1 cellular context compared by ENCODE assay signal in the genomic region with DNA sequence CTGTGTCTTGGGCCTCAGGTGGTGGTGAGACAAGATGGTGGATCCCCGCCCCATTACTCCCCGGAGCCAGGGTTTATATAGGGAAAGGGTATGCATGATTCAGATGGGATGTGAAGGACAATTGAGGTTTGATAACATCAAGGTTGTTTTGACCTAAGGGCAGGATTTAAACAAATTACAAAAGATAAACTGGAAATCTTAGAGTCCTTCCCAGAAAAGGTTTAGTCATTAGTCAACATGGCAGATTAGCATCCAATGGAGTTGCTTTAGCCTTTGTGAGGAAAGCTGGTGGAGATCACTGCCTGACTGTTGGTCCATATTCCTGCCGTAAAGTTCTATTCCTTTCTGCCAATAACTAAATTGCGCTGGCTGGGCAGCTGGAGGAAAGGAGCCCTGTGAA.
TF ChIP-seq lines count a peak whose summit lies in the region.

No MANE protein-coding gene starts in this region.

TF ChIP-seq in SK-N-SH treated with all-trans-retinoic acid at 6 μM for 48 hours, 23 proteins besides CTCF, POLR2A, EP300 and RAD21 (continued from another document):
- TF ChIP-seq, protein P1, sequence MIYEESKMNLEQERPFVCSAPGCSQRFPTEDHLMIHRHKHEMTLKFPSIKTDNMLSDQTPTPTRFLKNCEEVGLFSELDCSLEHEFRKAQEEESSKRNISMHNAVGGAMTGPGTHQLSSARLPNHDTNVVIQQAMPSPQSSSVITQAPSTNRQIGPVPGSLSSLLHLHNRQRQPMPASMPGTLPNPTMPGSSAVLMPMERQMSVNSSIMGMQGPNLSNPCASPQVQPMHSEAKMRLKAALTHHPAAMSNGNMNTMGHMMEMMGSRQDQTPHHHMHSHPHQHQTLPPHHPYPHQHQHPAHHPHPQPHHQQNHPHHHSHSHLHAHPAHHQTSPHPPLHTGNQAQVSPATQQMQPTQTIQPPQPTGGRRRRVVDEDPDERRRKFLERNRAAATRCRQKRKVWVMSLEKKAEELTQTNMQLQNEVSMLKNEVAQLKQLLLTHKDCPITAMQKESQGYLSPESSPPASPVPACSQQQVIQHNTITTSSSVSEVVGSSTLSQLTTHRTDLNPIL (CRISPR knock-in tag; IDR thresholded peaks at IDR 0.05; ENCODE audit: low read depth), result no peak
- no peak for TF ChIP-seq ZC3H10 (CRISPR knock-in tag; IDR thresholded peaks at IDR 0.05)
- TF ChIP-seq PPARA (CRISPR knock-in tag; IDR thresholded peaks at IDR 0.05; ENCODE audit: borderline replicate concordance), result no peak
- 0 out of 2 replicates have a peak, but pooled peaks have one; percentile 40 for TF ChIP-seq SNAI2 (CRISPR knock-in tag; IDR thresholded peaks at IDR 0.05)
TF ChIP-seq in SK-N-SH treated with all-trans-retinoic acid at 6 μM for 48 hours: peak in this region for 5.
